Comparison of ENCODE assay signal across 18 cellular contexts in the genomic region with DNA sequence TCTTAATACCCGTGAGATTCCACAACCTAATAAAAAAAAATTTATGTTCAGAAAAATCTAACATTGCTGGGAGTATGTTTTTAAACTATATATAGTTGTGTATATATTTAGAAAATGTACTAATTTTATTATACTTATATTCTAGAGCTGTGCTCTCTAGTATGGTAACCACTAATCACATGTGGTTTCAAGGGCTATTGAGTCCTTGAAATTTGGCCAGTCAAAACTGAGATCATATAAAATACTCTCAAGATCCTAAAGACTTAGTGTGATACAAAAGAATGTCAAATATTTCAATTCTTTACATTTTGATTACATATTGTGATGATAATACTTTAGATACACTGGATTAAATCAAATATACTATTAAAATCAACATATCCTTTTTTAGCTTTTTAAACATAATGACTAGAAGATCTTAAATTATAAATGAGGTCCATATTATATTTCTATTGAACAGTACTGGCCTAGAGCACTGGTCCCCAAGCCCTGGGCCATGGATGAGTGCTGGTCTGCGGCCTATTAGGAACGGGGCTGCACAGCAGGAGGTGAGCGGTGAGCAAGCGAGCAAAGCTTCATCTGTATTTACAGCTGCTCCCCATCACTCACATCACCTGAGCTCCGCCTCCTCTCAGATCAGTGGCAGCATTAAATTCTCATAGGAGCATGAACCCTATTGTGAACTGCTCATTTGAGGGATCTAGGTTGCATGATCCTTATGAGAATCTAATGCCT.
DNase-seq lines count a peak whose midpoint lies in the region; FAIRE-seq and TF ChIP-seq lines count a peak whose summit lies in the region.
"Had no signal": no experiment of that assay in that cellular context is flagged by ENCODE, and none has a peak within 500 bp of the region (broad histone marks: within the 10 kb centered on the region; RNA-seq: fewer than 3 reads in every experiment).

No MANE protein-coding gene starts in this region.

- H2BK12ac ChIP-seq in mesenchymal stem cell (ENCODE audit: low read length in 2 of 2): no peak overlapping the region

- H3K27me3 ChIP-seq in mesenchymal stem cell (ENCODE audit: control insufficient read depth in 1 of 2, insufficient read depth in 1 of 2, low read length in 2 of 2): no peaks in the 10 kb centered on the region
- H3K27me3 ChIP-seq: BLaER1 had no signal

- H2BK120ac ChIP-seq in mesenchymal stem cell (ENCODE audit: low read depth, low read length): no peak overlapping the region

- H2AFZ ChIP-seq in mesenchymal stem cell (ENCODE audit: low read depth, low read length): no peak overlapping the region
- H2AFZ ChIP-seq: GM23338 had no signal

- no peaks in the 10 kb centered on the region for H3K79me1 ChIP-seq in mesenchymal stem cell (replicated peaks; ENCODE audit: low read length, poor library complexity, severe bottlenecking)

- H3K23ac ChIP-seq in mesenchymal stem cell (ENCODE audit: low read length in 2 of 2): no peak overlapping the region

- peak overlapping the region; percentile 8 for H2BK5ac ChIP-seq in mesenchymal stem cell (ENCODE audit: low read depth, low read length, poor library complexity, severe bottlenecking)

- H3K27me3 Mint-ChIP-seq in activated CD4-positive, alpha-beta memory T cell treated with anti-CD3 and anti-CD28 coated beads for 36 hours: no peaks in the 10 kb centered on the region
- H3K27me3 Mint-ChIP-seq: CD4-positive, alpha-beta T cell; CD8-positive, alpha-beta memory T cell had no signal

- POLR2A ChIA-PET in activated CD4-positive, alpha-beta memory T cell treated with anti-CD3 and anti-CD28 coated beads for 36 hours (lab: Charles Lee): no interaction called here

- no peak overlapping the region for H4K91ac ChIP-seq in mesenchymal stem cell (ENCODE audit: low read length)

- H3K27ac Mint-ChIP-seq in activated CD4-positive, alpha-beta memory T cell treated with anti-CD3 and anti-CD28 coated beads for 36 hours: no peak overlapping the region
- H3K27ac Mint-ChIP-seq: CD14-positive monocyte; CD4-positive, alpha-beta T cell; CD8-positive, alpha-beta memory T cell; GM23338; H9 had no signal

- H3K4me3 Mint-ChIP-seq in activated CD4-positive, alpha-beta memory T cell treated with anti-CD3 and anti-CD28 coated beads for 36 hours: no peak overlapping the region
- H3K4me3 Mint-ChIP-seq: CD14-positive monocyte; CD4-positive, alpha-beta T cell; CD8-positive, alpha-beta memory T cell; GM23338; H9 had no signal

- no peak overlapping the region for H2BK15ac ChIP-seq in mesenchymal stem cell (ENCODE audit: low read depth, poor library complexity, severe bottlenecking)

- TF ChIP-seq CTCF in GM13977 (IDR thresholded peaks at IDR 0.05; ENCODE audit: extremely low read depth, insufficient read depth, missing control alignments): no peak

- H2AK5ac ChIP-seq in mesenchymal stem cell (ENCODE audit: low read length, severe bottlenecking): no peak overlapping the region

- no peaks in the 10 kb centered on the region for H3K4me1 Mint-ChIP-seq in activated CD4-positive, alpha-beta memory T cell treated with anti-CD3 and anti-CD28 coated beads for 36 hours (ENCODE audit: low read depth)
- H3K4me1 Mint-ChIP-seq: CD14-positive monocyte; CD8-positive, alpha-beta memory T cell; GM23338; H9 had no signal

- WGBS in mesenchymal stem cell: 92% methylated on average over 4 of the region's 6 CpGs

- no peak overlapping the region for H3K4me2 ChIP-seq in mesenchymal stem cell (ENCODE audit: low read length, poor library complexity, severe bottlenecking)
- H3K4me2 ChIP-seq: BLaER1, GM23338 had no signal

- no peak overlapping the region for H3K18ac ChIP-seq in mesenchymal stem cell (ENCODE audit: low read depth in 1 of 2, low read length in 2 of 2)

- no peak overlapping the region for H3K9ac ChIP-seq in mesenchymal stem cell (ENCODE audit: low read length)
- H3K9ac ChIP-seq: BLaER1 had no signal

- no peaks in the 10 kb centered on the region for H3K36me3 ChIP-seq in mesenchymal stem cell (ENCODE audit: control insufficient read depth in 1 of 2, insufficient read depth in 2 of 2, low read depth in 1 of 2, low read length in 2 of 2)
- H3K36me3 ChIP-seq: BLaER1 had no signal

- no peak overlapping the region for H3K14ac ChIP-seq in mesenchymal stem cell (ENCODE audit: low read length in 2 of 2)

- no peak overlapping the region for H4K8ac ChIP-seq in mesenchymal stem cell (ENCODE audit: low read length)

- FAIRE-seq in RCC 7860 (lab: Jason Lieb, UNC): peak; percentile 91
- FAIRE-seq: D721Med, GM12891 had no signal

- no peaks in the 10 kb centered on the region for H3K9me3 ChIP-seq in mesenchymal stem cell (ENCODE audit: control insufficient read depth, low read length)

- intact Hi-C loops in activated CD4-positive, alpha-beta memory T cell treated with anti-CD3 and anti-CD28 coated beads for 36 hours (cut with micrococcal nuclease): no loop called here

- H3K36me3 Mint-ChIP-seq in activated CD4-positive, alpha-beta memory T cell treated with anti-CD3 and anti-CD28 coated beads for 36 hours: no peaks in the 10 kb centered on the region
- H3K36me3 Mint-ChIP-seq: CD14-positive monocyte; CD8-positive, alpha-beta memory T cell had no signal

- DNase-seq in RCC 7860 (ENCODE audit: low spot score) (peak; percentile 19), glomerular visceral epithelial cell (ENCODE audit: extremely low spot score) (peak; percentile 61), mesenchymal stem cell (no peak), GM13977 (ENCODE audit: low spot score) (no peak), SKM-1 treated with dmso at 0.1 percent for 144 hours (lab: John Stamatoyannopoulos, UW; ENCODE audit: unreplicated experiment) (no peak)
- no peak for DNase-seq in activated CD4-positive, alpha-beta memory T cell treated with anti-CD3 and anti-CD28 coated beads for 36 hours
- DNase-seq: CD4-positive, alpha-beta T cell; CD8-positive, alpha-beta memory T cell; DMS 273 treated with DMSO at 0.1 percent for 48 hours; DMS79; EL; GF-D8; H9 had no signal

- H3K9me3 Mint-ChIP-seq in activated CD4-positive, alpha-beta memory T cell treated with anti-CD3 and anti-CD28 coated beads for 36 hours: no peaks in the 10 kb centered on the region
- H3K9me3 Mint-ChIP-seq: CD4-positive, alpha-beta T cell had no signal

- CTCF ChIA-PET in activated CD4-positive, alpha-beta memory T cell treated with anti-CD3 and anti-CD28 coated beads for 36 hours (lab: Charles Lee): no interaction called here

- no peak overlapping the region for H3K4me3 ChIP-seq in mesenchymal stem cell (ENCODE audit: insufficient read depth in 1 of 2, low read depth in 1 of 2, low read length in 2 of 2)
- H3K4me3 ChIP-seq: BLaER1, GM23338 had no signal

- no peak overlapping the region for H3K4ac ChIP-seq in mesenchymal stem cell (ENCODE audit: low read depth in 1 of 2, low read length in 2 of 2)

- in situ Hi-C loops in GM13977 (cut with MboI; ENCODE audit: low pct_unique_long_range_greater_than_20kb, low sequenced_read_pairs, unreplicated experiment): no loop called here

- peak overlapping the region; percentile 58 for H3K27ac ChIP-seq in mesenchymal stem cell (ENCODE audit: low read length, poor library complexity, severe bottlenecking)
- H3K27ac ChIP-seq: BLaER1 had no signal

- H3K4me1 ChIP-seq in mesenchymal stem cell (ENCODE audit: control insufficient read depth, insufficient read depth, low read depth, low read length): peaks cover 4% of the 10 kb centered on the region
- H3K4me1 ChIP-seq: BLaER1 had no signal

Comparison
In these comparisons a context has a peak if more than half of its experiments do, and no peak if none do; other contexts are left out.
1. DNase-seq: peak in RCC 7860 (single experiment) and glomerular visceral epithelial cell (single experiment); none in mesenchymal stem cell (single experiment), activated CD4-positive, alpha-beta memory T cell treated with anti-CD3 and anti-CD28 coated beads for 36 hours (single experiment), GM13977 (single experiment) and SKM-1 treated with dmso at 0.1 percent for 144 hours (single experiment).